ENCODE assay signal across 15 cellular contexts in genomic region chr11:10139656-10140055, GRCh38.
DNase-seq lines count a peak whose midpoint lies in the region; ATAC-seq, FAIRE-seq and TF ChIP-seq lines count a peak whose summit lies in the region.
"Had no signal": no experiment of that assay in that cellular context is flagged by ENCODE, and none has a peak within 500 bp of the region (broad histone marks: within the 10 kb centered on the region; RNA-seq: fewer than 3 reads in every experiment).

No MANE protein-coding gene starts in this region.

- peak overlapping the region; percentile 4 for H3K4me2 ChIP-seq in keratinocyte (ENCODE audit: control insufficient read depth, extremely low read depth, insufficient read depth, low read depth, low read length)

- no peaks in the 10 kb centered on the region for H3K27me3 Mint-ChIP-seq in glutamatergic neuron (ENCODE audit: unreplicated experiment)
- H3K27me3 Mint-ChIP-seq: activated CD4-positive, alpha-beta memory T cell treated with anti-CD3 and anti-CD28 coated beads for 36 hours; activated naive CD4-positive, alpha-beta T cell treated with anti-CD3 and anti-CD28 coated beads, Interleukin-2, amount 10 ng/mL, durations not matched to agents 7 days and 5 days; CD4-positive, alpha-beta memory T cell had no signal

- peaks cover 15% of the 10 kb centered on the region for H3K4me1 ChIP-seq in keratinocyte (ENCODE audit: control insufficient read depth, extremely low read depth, insufficient read depth, low read length)
- H3K4me1 ChIP-seq: pancreas had no signal

- H3K9me3 Mint-ChIP-seq in glutamatergic neuron (ENCODE audit: unreplicated experiment) = peaks cover 4% of the 10 kb centered on the region

- no peak overlapping the region for H3K27ac ChIP-seq in keratinocyte (ENCODE audit: control insufficient read depth, insufficient read depth, low read length)
- H3K27ac ChIP-seq: pancreas, thoracic aorta had no signal

- no peak overlapping the region for H3K4me3 Mint-ChIP-seq in glutamatergic neuron (ENCODE audit: unreplicated experiment)
- H3K4me3 Mint-ChIP-seq: activated CD4-positive, alpha-beta memory T cell treated with anti-CD3 and anti-CD28 coated beads for 36 hours; activated naive CD4-positive, alpha-beta T cell treated with anti-CD3 and anti-CD28 coated beads, Interleukin-2, amount 10 ng/mL, durations not matched to agents 7 days and 5 days; CD4-positive, alpha-beta memory T cell had no signal

- H3K9me1 ChIP-seq in keratinocyte (ENCODE audit: control insufficient read depth, extremely low read depth, insufficient read depth, low read length) = no peaks in the 10 kb centered on the region

- H3K4me1 Mint-ChIP-seq in glutamatergic neuron (ENCODE audit: low read depth, unreplicated experiment) = no peaks in the 10 kb centered on the region
- H3K4me1 Mint-ChIP-seq: activated naive CD4-positive, alpha-beta T cell treated with anti-CD3 and anti-CD28 coated beads, Interleukin-2, amount 10 ng/mL, durations not matched to agents 7 days and 5 days; CD4-positive, alpha-beta memory T cell had no signal

- no peak overlapping the region for H3K27ac Mint-ChIP-seq in glutamatergic neuron (ENCODE audit: unreplicated experiment)
- H3K27ac Mint-ChIP-seq: activated CD4-positive, alpha-beta memory T cell treated with anti-CD3 and anti-CD28 coated beads for 36 hours; activated naive CD4-positive, alpha-beta T cell treated with anti-CD3 and anti-CD28 coated beads, Interleukin-2, amount 10 ng/mL, durations not matched to agents 7 days and 5 days; CD4-positive, alpha-beta memory T cell had no signal

- no peaks in the 10 kb centered on the region for H3K79me2 ChIP-seq in keratinocyte (ENCODE audit: control insufficient read depth, insufficient read depth, low read length)

- peaks cover 6% of the 10 kb centered on the region for H3K36me3 Mint-ChIP-seq in glutamatergic neuron (ENCODE audit: unreplicated experiment)
- H3K36me3 Mint-ChIP-seq: activated naive CD4-positive, alpha-beta T cell treated with anti-CD3 and anti-CD28 coated beads, Interleukin-2, amount 10 ng/mL, durations not matched to agents 7 days and 5 days had no signal

- no peak overlapping the region for H3K9ac ChIP-seq in keratinocyte (ENCODE audit: control insufficient read depth, extremely low read depth, insufficient read depth, low read length)

- ATAC-seq in HG02852 (IDR thresholded peaks at IDR 0.05; ENCODE audit: unreplicated experiment) = no peak

- H3K4me3 ChIP-seq in LNCaP clone FGC (ENCODE audit: low read depth, low read length) (no peak overlapping the region), choroid plexus epithelial cell (ENCODE audit: low read depth, low read length) (no peak overlapping the region), keratinocyte (ENCODE audit: control insufficient read depth in 2 of 3, extremely low read depth in 1 of 3, insufficient read depth in 2 of 3, low read depth in 1 of 3, low read length in 3 of 3) (no peak overlapping the region)
- H3K4me3 ChIP-seq: pancreas, thoracic aorta had no signal

- H3K9me3 ChIP-seq in keratinocyte (ENCODE audit: control insufficient read depth, low read depth, low read length) = no peaks in the 10 kb centered on the region
- H3K9me3 ChIP-seq: pancreas, thoracic aorta had no signal

- dilution Hi-C loops in keratinocyte (cut with MboI; ENCODE audit: extremely low pct_ligation_motif_present, low sequenced_read_pairs) = no loop called here

- no peaks in the 10 kb centered on the region for H4K20me1 ChIP-seq in keratinocyte (ENCODE audit: control insufficient read depth, extremely low read depth, insufficient read depth, low read length)

- H3K36me3 ChIP-seq in keratinocyte (ENCODE audit: control insufficient read depth in 2 of 2, extremely low read depth in 1 of 2, insufficient read depth in 2 of 2, low read length in 2 of 2) = no peaks in the 10 kb centered on the region
- H3K36me3 ChIP-seq: pancreas, thoracic aorta had no signal

- no peak overlapping the region for H2AFZ ChIP-seq in keratinocyte (ENCODE audit: control insufficient read depth, low read length)

- TF ChIP-seq CTCF in LNCaP clone FGC (IDR thresholded peaks at IDR 0.05; ENCODE audit: control insufficient read depth, extremely low read depth, insufficient read depth) (no peak), choroid plexus epithelial cell (conservative IDR thresholded peaks at IDR 0.05; ENCODE audit: low read depth, low read length) (no peak), keratinocyte (optimal IDR thresholded peaks at IDR 0.05 in 1 of 3, IDR thresholded peaks at IDR 0.05 in 1 of 3, conservative IDR thresholded peaks at IDR 0.05 in 1 of 3; ENCODE audit: extremely low read depth in 1 of 3, insufficient read depth in 2 of 3, low read length in 3 of 3) (no peak), glutamatergic neuron (IDR thresholded peaks at IDR 0.05; ENCODE audit: partially characterized antibody, unreplicated experiment) (no peak)

- peak; percentile 85 for FAIRE-seq in keratinocyte (lab: Jason Lieb, UNC)
- FAIRE-seq: pancreas had no signal

- no peaks in the 10 kb centered on the region for H3K27me3 ChIP-seq in keratinocyte (ENCODE audit: control insufficient read depth, extremely low read depth, insufficient read depth, low read length)
- H3K27me3 ChIP-seq: pancreas had no signal

- DNase-seq in AG20443 (ENCODE audit: low spot score) (peak; percentile 82), LNCaP clone FGC (ENCODE audit: low read depth) (peak; percentile 52), choroid plexus epithelial cell (ENCODE audit: low read depth) (peak; percentile 88), keratinocyte (ENCODE audit: low read depth, low spot score) (peak; percentile 74), globus pallidus (ENCODE audit: low spot score) (no peak), NCI-H524 treated with DMSO at 0.1 percent for 48 hours (lab: John Stamatoyannopoulos, UW) (no peak), glutamatergic neuron (no peak)
- DNase-seq: activated CD4-positive, alpha-beta memory T cell treated with anti-CD3 and anti-CD28 coated beads for 36 hours; activated naive CD4-positive, alpha-beta T cell treated with anti-CD3 and anti-CD28 coated beads, Interleukin-2, amount 10 ng/mL, durations not matched to agents 7 days and 5 days; CD4-positive, alpha-beta memory T cell; effector CD4-positive, alpha-beta T cell; NCI-H1436 treated with DMSO at 0.1 percent for 48 hours; pancreas had no signal

Comparison
In these comparisons a context has a peak if more than half of its experiments do, and no peak if none do; other contexts are left out.
1. DNase-seq: peak in AG20443 (single experiment), LNCaP clone FGC (single experiment), choroid plexus epithelial cell (single experiment) and keratinocyte (single experiment); none in globus pallidus (single experiment), NCI-H524 treated with DMSO at 0.1 percent for 48 hours (single experiment) and glutamatergic neuron (single experiment).